8 cellular contexts compared by ENCODE assay signal in genomic region chr6:108966855-108967755, GRCh38.
DNase-seq lines count a peak whose midpoint lies in the region; ATAC-seq and TF ChIP-seq lines count a peak whose summit lies in the region.

No MANE protein-coding gene starts in this region.

- WGBS in lung, 2 donors = 45 to 65% methylated on average over 12 of the region's 12 CpGs
- 61 to 77% methylated on average over 10 to 12 of the region's 12 CpGs for WGBS in testis, 2 donors

- in situ Hi-C loops in astrocyte of the spinal cord (cut with HindIII; ENCODE audit: low sequenced_read_pairs) = no loop called here

- H3K27me3 ChIP-seq in DND-41 (ENCODE audit: insufficient read depth, low read length, poor library complexity) (no peaks in the 10 kb centered on the region), lung (ENCODE audit: control insufficient read depth, insufficient read depth) (no peaks in the 10 kb centered on the region), testis (no peaks in the 10 kb centered on the region)

- no peak overlapping the region for H3K27ac ChIP-seq in DND-41 (ENCODE audit: low read length)
- H3K27ac ChIP-seq in lung (ENCODE audit: low read depth in 1 of 2, low read length in 1 of 2) = peak overlapping the region; percentile 5 to 76
- no peak overlapping the region for H3K27ac ChIP-seq in testis

- H4K20me1 ChIP-seq in DND-41 (ENCODE audit: insufficient read depth, low read length) = no peaks in the 10 kb centered on the region

- H3K9ac ChIP-seq in DND-41 (ENCODE audit: low read depth, low read length) = no peak overlapping the region

- intact Hi-C loops in testis (cut with DNase I; ENCODE audit: low total_unique reads) = no loop called here

- H3K9me3 ChIP-seq in DND-41 (ENCODE audit: insufficient read depth, low read length, severe bottlenecking) (no peaks in the 10 kb centered on the region), lung (ENCODE audit: control insufficient read depth in 2 of 2, insufficient read depth in 1 of 2, low read length in 1 of 2) (no peaks in the 10 kb centered on the region), testis (no peaks in the 10 kb centered on the region)

- H3K4me1 ChIP-seq in DND-41 (ENCODE audit: insufficient read depth, low read length) (no peaks in the 10 kb centered on the region), lung (ENCODE audit: control insufficient read depth in 2 of 2, insufficient read depth in 2 of 2, low read length in 2 of 2) (peaks cover 5 to 6% of the 10 kb centered on the region in 2 donors), testis (no peaks in the 10 kb centered on the region)

- no peak overlapping the region for H3K4me2 ChIP-seq in DND-41 (ENCODE audit: insufficient read depth, low read length)

- H2AFZ ChIP-seq in DND-41 (ENCODE audit: low read depth, low read length) = no peak overlapping the region

- TF ChIP-seq CTCF in DND-41 (IDR thresholded peaks at IDR 0.05; ENCODE audit: borderline replicate concordance, extremely low read depth, low read length, poor library complexity, severe bottlenecking) (no peak), astrocyte of the spinal cord (IDR thresholded peaks at IDR 0.05; ENCODE audit: low read depth, low read length) (no peak), lung (IDR thresholded peaks at IDR 0.05; ENCODE audit: control extremely low read depth, extremely low read depth) (no peak), testis (IDR thresholded peaks at IDR 0.05) (no peak)

- H3K4me3 ChIP-seq in DND-41 (ENCODE audit: low read depth in 1 of 2, low read length in 2 of 2) (no peak overlapping the region), astrocyte of the spinal cord (ENCODE audit: low read depth, low read length) (no peak overlapping the region), lung (no peak overlapping the region), testis (no peak overlapping the region)

- H3K79me2 ChIP-seq in DND-41 (ENCODE audit: insufficient read depth, low read length) = no peaks in the 10 kb centered on the region

- ATAC-seq in DND-41 (ENCODE audit: insufficient read depth, low read depth) (peak; percentile 52; the same call in 2 of the 3 replicates), lung (ENCODE audit: insufficient read depth, low FRiP score) (peak; percentile 71), HG02642 (IDR thresholded peaks at IDR 0.05; ENCODE audit: poor library complexity, unreplicated experiment) (no peak), HG03565 (IDR thresholded peaks at IDR 0.05; ENCODE audit: unreplicated experiment) (no peak), GM19351 (IDR thresholded peaks at IDR 0.05; ENCODE audit: unreplicated experiment) (no peak)

- H3K36me3 ChIP-seq in DND-41 (ENCODE audit: insufficient read depth, low read length) (no peaks in the 10 kb centered on the region), lung (ENCODE audit: control insufficient read depth in 2 of 2, insufficient read depth in 2 of 2, low read length in 2 of 2) (no peaks in the 10 kb centered on the region), testis (ENCODE audit: low read depth, missing control alignments) (no peaks in the 10 kb centered on the region)

- DNase-seq in DND-41 (no peak), NCI-H2227 (lab: John Stamatoyannopoulos, UW; ENCODE audit: unreplicated experiment) (peak; percentile 51), astrocyte of the spinal cord (ENCODE audit: low read depth, low spot score) (peak; percentile 28), lung (ENCODE audit: low spot score) (peak; percentile 37), testis (no peak)

- no peak for TF ChIP-seq POLR2A in testis (IDR thresholded peaks at IDR 0.05)

Comparison
In these comparisons a context has a peak if more than half of its experiments do, and no peak if none do; other contexts are left out.
1. ATAC-seq: peak in DND-41 (single experiment) and lung (single experiment); none in HG02642 (single experiment), HG03565 (single experiment) and GM19351 (single experiment).
2. DNase-seq: peak in NCI-H2227 (single experiment), astrocyte of the spinal cord (single experiment) and lung (single experiment); none in DND-41 (single experiment) and testis (single experiment).
3. H3K27ac ChIP-seq: peak in lung (2 of 2); none in DND-41 (single experiment) and testis (0 of 2).